ENCODE assay signal across 8 cellular contexts in genomic region chr1:46719689-46720088, GRCh38. TPM values are rescaled to one million over a fixed set of nuclear protein-coding genes. Genes with fewer than 3 reads are reported as not detected.
A peak's percentile ranks its signal among the peaks of the same experiment; 100 is the strongest.
DNase-seq lines count a peak whose midpoint lies in the region; ATAC-seq, FAIRE-seq and TF ChIP-seq lines count a peak whose summit lies in the region.

No MANE protein-coding gene starts in this region.

- TF ChIP-seq CTCF in A549 (IDR thresholded peaks at IDR 0.05) (no peak), kidney (IDR thresholded peaks at IDR 0.05; ENCODE audit: borderline replicate concordance, extremely low read depth, insufficient read depth) (no peak)
- TF ChIP-seq CTCF in activated CD8-positive, alpha-beta T cell treated with anti-CD3 and anti-CD28 coated beads for 36 hours (IDR thresholded peaks at IDR 0.05), result no peak

- peak overlapping the region; percentile 97 for H3K4me3 ChIP-seq in A549
- peak overlapping the region; percentile 55 to 88 for H3K4me3 ChIP-seq in kidney (ENCODE audit: low read length in 2 of 2)
- H3K4me3 ChIP-seq in thymus (ENCODE audit: low read length), result peak overlapping the region; percentile 78

- H3K27ac Mint-ChIP-seq in activated CD8-positive, alpha-beta T cell treated with anti-CD3 and anti-CD28 coated beads for 36 hours, result peak overlapping the region; percentile 83

- H3K27ac ChIP-seq in A549 (peak overlapping the region; percentile 87 to 94; a peak in 4 of 6 replicates), kidney (ENCODE audit: low read depth in 2 of 2, low read length in 2 of 2) (peak overlapping the region; percentile 42 to 65), thymus (ENCODE audit: low read depth) (no peak overlapping the region)

- H3K36me3 ChIP-seq in kidney (ENCODE audit: control insufficient read depth in 1 of 2, insufficient read depth in 2 of 2, low read length in 2 of 2) (peaks cover 4 to 10% of the 10 kb centered on the region in 2 donors), thymus (ENCODE audit: control insufficient read depth, insufficient read depth) (peaks cover 8% of the 10 kb centered on the region)

- peak overlapping the region in 1 of 2 donors; percentile 87 for H3K9ac ChIP-seq in kidney (ENCODE audit: low read length in 2 of 2)

- peaks cover 34% of the 10 kb centered on the region for H3K4me1 Mint-ChIP-seq in activated CD8-positive, alpha-beta T cell treated with anti-CD3 and anti-CD28 coated beads for 36 hours (ENCODE audit: low read depth)

- H3K9me3 ChIP-seq in A549, result no peaks in the 10 kb centered on the region
- H3K9me3 ChIP-seq in kidney (ENCODE audit: control insufficient read depth in 1 of 2, low read length in 2 of 2), result no peaks in the 10 kb centered on the region
- H3K9me3 ChIP-seq in thymus (ENCODE audit: control insufficient read depth), result no peaks in the 10 kb centered on the region

- no peak for TF ChIP-seq POLR2A in A549 (IDR thresholded peaks at IDR 0.05; ENCODE audit: low read length)

- peaks cover 23% of the 10 kb centered on the region for H3K36me3 Mint-ChIP-seq in activated CD8-positive, alpha-beta T cell treated with anti-CD3 and anti-CD28 coated beads for 36 hours (ENCODE audit: low read depth)

- FAIRE-seq in A549 (lab: Jason Lieb, UNC) (no peak), kidney (lab: Jason Lieb, UNC) (no peak)

- peak overlapping the region; percentile 81 for H3K4me2 ChIP-seq in A549

- WGBS in A549 (ENCODE audit: missing lambda C conversion rate), result 7% methylated on average over 3 of the region's 3 CpGs
- 32% methylated on average over 3 of the region's 3 CpGs for WGBS in thymus

- H3K27me3 Mint-ChIP-seq in activated CD8-positive, alpha-beta T cell treated with anti-CD3 and anti-CD28 coated beads for 36 hours, result no peaks in the 10 kb centered on the region

- intact Hi-C loops in activated CD8-positive, alpha-beta T cell treated with anti-CD3 and anti-CD28 coated beads for 36 hours (cut with micrococcal nuclease), result loop anchor here (5.0 to 10.0 kb wide), 3 partner anchors 52 to 182 kb away; partner anchors contain the start of genes ATPAF1 and MOB3C
- intact Hi-C loops in kidney (cut with DNase I), result loop anchor here (10.0 kb wide), 1 partner anchor 185 kb away; a partner anchor contains a TSS

- no peak for DNase-seq in A549 (ENCODE audit: low read depth in 1 of 2, low spot score in 1 of 2)
- peak; percentile 14 for DNase-seq in HEK293T (ENCODE audit: extremely low spot score)
- peak; percentile 14 for DNase-seq in activated CD8-positive, alpha-beta T cell treated with anti-CD3 and anti-CD28 coated beads for 36 hours
- DNase-seq in kidney, result no peak
- no peak for DNase-seq in globus pallidus (ENCODE audit: low spot score)
- DNase-seq in stimulated activated CD8-positive, alpha-beta memory T cell treated with anti-CD3 and anti-CD28 coated beads, Interleukin-4, amount 100 ng/mL, for 48 hours, result no peak
- DNase-seq in NCI-H128 (lab: John Stamatoyannopoulos, UW; ENCODE audit: unreplicated experiment), result no peak

- no peaks in the 10 kb centered on the region for H3K27me3 ChIP-seq in thymus (ENCODE audit: control insufficient read depth, insufficient read depth)

- H3K9me3 Mint-ChIP-seq in activated CD8-positive, alpha-beta T cell treated with anti-CD3 and anti-CD28 coated beads for 36 hours, result no peaks in the 10 kb centered on the region

- CTCF ChIA-PET in A549 (lab: Yijun Ruan, JAX) (no interaction called here), HEK293T (lab: Yijun Ruan, JAX) (interaction anchor here (0.6 kb wide), 1 partner anchor 12 kb away, joined by 5 read pairs; no protein-coding TSS in a partner anchor)
- CTCF ChIA-PET in activated CD8-positive, alpha-beta T cell treated with anti-CD3 and anti-CD28 coated beads for 36 hours (lab: Charles Lee), result interaction anchor here (1.3 to 2.0 kb wide), 2 partner anchors 97 to 272 kb away, joined by 3 to 6 read pairs; no protein-coding TSS in a partner anchor

- H3K4me3 Mint-ChIP-seq in activated CD8-positive, alpha-beta T cell treated with anti-CD3 and anti-CD28 coated beads for 36 hours, result peak overlapping the region; percentile 85

- no peak for TF ChIP-seq RAD21 in A549 (conservative IDR thresholded peaks at IDR 0.05 in 1 of 2, IDR thresholded peaks at IDR 0.05 in 1 of 2)

- H3K4me1 ChIP-seq in A549 (peaks cover 21% of the 10 kb centered on the region; the same call in 2 of the 3 replicates), kidney (ENCODE audit: control insufficient read depth in 1 of 2, insufficient read depth in 1 of 2, low read depth in 1 of 2, low read length in 2 of 2) (peaks cover 16 to 23% of the 10 kb centered on the region in 2 donors), thymus (ENCODE audit: control insufficient read depth, insufficient read depth, low read length) (peaks cover 22% of the 10 kb centered on the region)

- POLR2A ChIA-PET in A549 (lab: Yijun Ruan, JAX) (no interaction called here), HEK293T (lab: Yijun Ruan, JAX) (interaction anchor here (1.1 to 1.9 kb wide), 3 partner anchors 52 to 105 kb away, joined by 3 to 5 read pairs (median 4); partner anchors contain the start of gene ATPAF1)
- POLR2A ChIA-PET in activated CD8-positive, alpha-beta T cell treated with anti-CD3 and anti-CD28 coated beads for 36 hours (lab: Charles Lee), result interaction anchor here (1.0 to 1.4 kb wide), 2 partner anchors 45 to 102 kb away, joined by 3 to 5 read pairs; partner anchors contain the start of gene MOB3C

- peak in 1 of 2 experiments; percentile 22; a peak in 3 of 6 replicates for ATAC-seq in A549
- ATAC-seq in activated CD8-positive, alpha-beta T cell treated with anti-CD3 and anti-CD28 coated beads for 36 hours, result no peak

- TF ChIP-seq EP300 in A549 (IDR thresholded peaks at IDR 0.05), result no peak

TF ChIP-seq in A549, 52 proteins besides CTCF, POLR2A, EP300 and RAD21:
- TF ChIP-seq ZNF302 (CRISPR knock-in tag; IDR thresholded peaks at IDR 0.05) (no peak), PHF8 (IDR thresholded peaks at IDR 0.05; ENCODE audit: borderline replicate concordance, low read depth) (no peak), HOXB5 (CRISPR knock-in tag; IDR thresholded peaks at IDR 0.05) (no peak)

TF ChIP-seq in HEK293T, 16 proteins besides CTCF, POLR2A, EP300 and RAD21:
- no peak for TF ChIP-seq SUZ12 (IDR thresholded peaks at IDR 0.05)
- TF ChIP-seq TARDBP (IDR thresholded peaks at IDR 0.05), result no peak
- TF ChIP-seq L3MBTL2 (conservative IDR thresholded peaks at IDR 0.05), result no peak
- TF ChIP-seq, protein P1, sequence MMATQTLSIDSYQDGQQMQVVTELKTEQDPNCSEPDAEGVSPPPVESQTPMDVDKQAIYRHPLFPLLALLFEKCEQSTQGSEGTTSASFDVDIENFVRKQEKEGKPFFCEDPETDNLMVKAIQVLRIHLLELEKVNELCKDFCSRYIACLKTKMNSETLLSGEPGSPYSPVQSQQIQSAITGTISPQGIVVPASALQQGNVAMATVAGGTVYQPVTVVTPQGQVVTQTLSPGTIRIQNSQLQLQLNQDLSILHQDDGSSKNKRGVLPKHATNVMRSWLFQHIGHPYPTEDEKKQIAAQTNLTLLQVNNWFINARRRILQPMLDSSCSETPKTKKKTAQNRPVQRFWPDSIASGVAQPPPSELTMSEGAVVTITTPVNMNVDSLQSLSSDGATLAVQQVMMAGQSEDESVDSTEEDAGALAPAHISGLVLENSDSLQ (IDR thresholded peaks at IDR 0.05), result peak; percentile 44; the same call in 1 of the 2 replicates
- TF ChIP-seq BHLHE40 (IDR thresholded peaks at IDR 0.05; ENCODE audit: borderline replicate concordance), result no peak
- TF ChIP-seq NFRKB (IDR thresholded peaks at IDR 0.05), result no peak
- peak; percentile 55; the same call in 1 of the 2 replicates for TF ChIP-seq CTBP1 (IDR thresholded peaks at IDR 0.05; ENCODE audit: borderline replicate concordance)
- no peak for TF ChIP-seq ARNT (IDR thresholded peaks at IDR 0.05)
- TF ChIP-seq SP1 (IDR thresholded peaks at IDR 0.05), result no peak

RNA-seq across cellular contexts. Expression of gene EFCAB14, which starts 0.8 kb away (rescaled TPM):
- polyA plus RNA-seq in A549 (2011; rRNA removed) (41.4 and 42.9 TPM in 2 replicates), A549 (2017; fragmentation: RNase III; extraction: RNeasy Plus Mini Kit Qiagen cat#74134 plus additional on column Dnase treatment) (16.7 to 18.5 TPM (median 18.0 TPM) in 3 replicates), kidney (ENCODE audit: insufficient read depth, low read depth, low replicate concordance) (48.1 TPM), thymus (30.6 TPM)
- polyA plus RNA-seq in A549 (2012; cell fraction: cytosol; rRNA removed), result 8.6 and 10.5 TPM in 2 replicates
- 6.5 and 7.9 TPM in 2 replicates for polyA plus RNA-seq in A549 (2012; cell fraction: nucleus; rRNA removed)
- 22.8 and 25.7 TPM in 2 replicates for polyA minus RNA-seq in A549 (2011; rRNA and poly(A)+ RNA removed)
- 10 to 100 TPM; 39.6 to 41.6 TPM for total RNA-seq in activated CD8-positive, alpha-beta T cell treated with anti-CD3 and anti-CD28 coated beads for 36 hours
- total RNA-seq in kidney, result 129 TPM

RNA-seq across cellular contexts. Expression of gene TEX38, which starts 48.0 kb away (rescaled TPM):
- polyA plus RNA-seq in A549 (2011; rRNA removed) (0.12 TPM in 1 of 2 replicates, not detected in the other), A549 (2017; fragmentation: RNase III; extraction: RNeasy Plus Mini Kit Qiagen cat#74134 plus additional on column Dnase treatment) (not detected in 3 replicates), kidney (ENCODE audit: insufficient read depth, low read depth, low replicate concordance) (not detected), thymus (0.14 TPM)
- polyA plus RNA-seq in A549 (2012; cell fraction: cytosol; rRNA removed), result 0.05 TPM in 1 of 2 replicates, not detected in the other
- 0.14 and 0.34 TPM in 2 replicates for polyA plus RNA-seq in A549 (2012; cell fraction: nucleus; rRNA removed)
- not detected in 2 replicates for polyA minus RNA-seq in A549 (2011; rRNA and poly(A)+ RNA removed)
- not detected for total RNA-seq in activated CD8-positive, alpha-beta T cell treated with anti-CD3 and anti-CD28 coated beads for 36 hours
- total RNA-seq in kidney, result 0.35 TPM

RNA-seq across cellular contexts. Expression of gene ATPAF1, which starts 51.5 kb away (rescaled TPM):
- 63.7 and 74.1 TPM in 2 replicates for polyA plus RNA-seq in A549 (2011; rRNA removed)
- polyA plus RNA-seq in A549 (2012; cell fraction: cytosol; rRNA removed), result 27.3 and 30.6 TPM in 2 replicates
- polyA plus RNA-seq in A549 (2012; cell fraction: nucleus; rRNA removed), result 11.9 and 13.1 TPM in 2 replicates
- polyA plus RNA-seq in A549 (2017; fragmentation: RNase III; extraction: RNeasy Plus Mini Kit Qiagen cat#74134 plus additional on column Dnase treatment), result 28.9 to 33.9 TPM (median 31.7 TPM) in 3 replicates
- polyA minus RNA-seq in A549 (2011; rRNA and poly(A)+ RNA removed), result 19.8 and 29.7 TPM in 2 replicates
- 10 to 100 TPM; 40.3 to 41.8 TPM for total RNA-seq in activated CD8-positive, alpha-beta T cell treated with anti-CD3 and anti-CD28 coated beads for 36 hours
- total RNA-seq in kidney, result 36.4 TPM
- 127 TPM for polyA plus RNA-seq in kidney (ENCODE audit: insufficient read depth, low read depth, low replicate concordance)
- polyA plus RNA-seq in thymus, result 34.6 TPM

Comparison
In these comparisons a context has a peak if more than half of its experiments do, and no peak if none do; other contexts are left out.
1. DNase-seq: peak in HEK293T (single experiment) and activated CD8-positive, alpha-beta T cell treated with anti-CD3 and anti-CD28 coated beads for 36 hours (single experiment); none in A549 (0 of 2), kidney (single experiment), globus pallidus (single experiment), stimulated activated CD8-positive, alpha-beta memory T cell treated with anti-CD3 and anti-CD28 coated beads, Interleukin-4, amount 100 ng/mL, for 48 hours (single experiment) and NCI-H128 (single experiment).
2. Peak in every context shown above with its lines, with median percentiles within 50 percentile points of each other: H3K4me3 ChIP-seq.